Comparison of ENCODE assay signal across 22 cellular contexts in genomic region chr22:49522582-49523373, GRCh38.
"Had no signal": no experiment of that assay in that cellular context is flagged by ENCODE, and none has a peak within 500 bp of the region (broad histone marks: within the 10 kb centered on the region; RNA-seq: fewer than 3 reads in every experiment).

No MANE protein-coding gene starts in this region.

- H3K27ac Mint-ChIP-seq: activated CD8-positive, alpha-beta T cell treated with anti-CD3 and anti-CD28 coated beads, Interleukin-2, amount 10 ng/mL, durations not matched to agents 7 days and 5 days; activated naive CD4-positive, alpha-beta T cell treated with anti-CD3 and anti-CD28 coated beads, Interleukin-2, amount 50 U/mL, for 72 hours; activated T-helper 17 cell treated with anti-CD3 and anti-CD28 coated beads, Interleukin-2, amount 50 U/mL, for 72 hours; nephron progenitor cell; stimulated activated naive B cell treated with anti-CD40 and anti-IgM and Interleukin-4, amounts not matched to agents 10 μg/mL and 1 μg/mL and 100 μg/mL, for 72 hours had no signal

- H3K27me3 Mint-ChIP-seq: activated T-helper 17 cell treated with anti-CD3 and anti-CD28 coated beads, Interleukin-2, amount 50 U/mL, for 72 hours; stimulated activated naive B cell treated with anti-CD40 and anti-IgM and Interleukin-4, amounts not matched to agents 10 μg/mL and 1 μg/mL and 100 μg/mL, for 72 hours had no signal

- H3K36me3 ChIP-seq: adrenal gland, gastroesophageal sphincter, upper lobe of left lung had no signal

- H3K27ac ChIP-seq: epithelial cell of prostate, gastroesophageal sphincter, upper lobe of left lung had no signal

- H3K9me3 ChIP-seq: adrenal gland, mucosa of descending colon had no signal

- H3K27me3 ChIP-seq: adrenal gland, upper lobe of left lung had no signal

- H3K4me1 ChIP-seq: adrenal gland, gastroesophageal sphincter had no signal

- H3K4me3 Mint-ChIP-seq: activated CD8-positive, alpha-beta T cell treated with anti-CD3 and anti-CD28 coated beads, Interleukin-2, amount 10 ng/mL, durations not matched to agents 7 days and 5 days; activated T-helper 17 cell treated with anti-CD3 and anti-CD28 coated beads, Interleukin-2, amount 50 U/mL, for 72 hours; nephron progenitor cell; stimulated activated naive B cell treated with anti-CD40 and anti-IgM and Interleukin-4, amounts not matched to agents 10 μg/mL and 1 μg/mL and 100 μg/mL, for 72 hours had no signal

- H3K4me2 ChIP-seq: smooth muscle cell had no signal

- H3K4me3 ChIP-seq: adrenal gland, gastroesophageal sphincter, mucosa of descending colon, smooth muscle cell, upper lobe of left lung had no signal

- H3K9me3 Mint-ChIP-seq: activated naive CD4-positive, alpha-beta T cell treated with anti-CD3 and anti-CD28 coated beads, Interleukin-2, amount 50 U/mL, for 72 hours; activated T-helper 17 cell treated with anti-CD3 and anti-CD28 coated beads, Interleukin-2, amount 50 U/mL, for 72 hours had no signal

- DNase-seq: activated CD4-positive, alpha-beta T cell treated with anti-CD3 and anti-CD28 coated beads for 1 hour; activated CD4-positive, alpha-beta T cell treated with anti-CD3 and anti-CD28 coated beads, Interleukin-2, amount 50 U/mL, for 1 hour; activated CD8-positive, alpha-beta T cell treated with anti-CD3 and anti-CD28 coated beads, Interleukin-2, amount 10 ng/mL, durations not matched to agents 7 days and 5 days; activated T-cell treated with anti-CD3 and anti-CD28 coated beads, Interleukin-2, amount 50 U/mL, for 1 hour; adrenal gland; cerebellar nuclear complex; cortex of kidney; left cardiac atrium; mesenchymal stem cell; mucosa of descending colon; nephron progenitor cell; posterior cingulate gyrus; stimulated activated CD4-positive, alpha-beta T cell treated with anti-CD3 and anti-CD28 coated beads, Interleukin-2, amount 100 ng/mL, for 48 hours; stimulated activated CD8-positive, alpha-beta memory T cell treated with anti-CD3 and anti-CD28 coated beads, Interleukin-4, amount 100 ng/mL, for 48 hours; stimulated activated naive B cell treated with anti-CD40 and anti-IgM and Interleukin-4, amounts not matched to agents 10 μg/mL and 1 μg/mL and 100 μg/mL, for 72 hours; T-helper 1 cell; upper lobe of left lung had no signal
